Comparison of ENCODE assay signal across 16 cellular contexts in the genomic region with DNA sequence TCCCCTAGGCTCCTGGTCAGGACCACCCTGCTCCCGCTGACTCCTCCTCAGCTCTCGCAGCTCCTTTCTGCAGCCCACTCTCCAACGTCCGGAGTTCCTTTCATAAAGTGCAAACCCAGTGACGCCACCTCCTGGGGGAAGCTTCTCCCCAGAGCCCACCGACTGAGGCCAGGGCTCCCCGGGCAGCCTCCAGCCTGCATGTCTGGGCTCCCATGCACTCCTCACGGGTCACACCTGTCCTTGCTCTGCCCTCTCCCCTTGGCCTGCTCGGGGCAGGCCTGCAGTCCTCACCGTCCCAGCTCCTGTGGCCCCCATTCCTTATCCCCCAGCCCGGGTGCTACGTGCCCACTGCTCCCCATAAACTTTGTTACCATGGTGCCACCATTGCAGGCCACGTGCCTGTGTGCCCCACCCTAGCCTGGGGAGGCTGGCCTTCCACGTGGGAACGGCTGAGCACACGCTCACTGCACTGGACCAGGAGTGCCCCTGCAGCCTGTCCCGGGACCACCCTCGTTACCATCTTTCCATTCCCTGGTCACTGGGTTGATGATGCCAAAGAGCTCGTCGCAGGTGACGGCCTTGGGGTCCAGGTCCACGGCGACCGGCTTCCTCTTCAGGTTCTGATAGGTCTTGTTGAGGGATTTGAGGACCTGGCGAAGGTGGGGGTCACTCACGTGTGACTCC.
DNase-seq lines count a peak whose midpoint lies in the region; ATAC-seq and TF ChIP-seq lines count a peak whose summit lies in the region.
"Had no signal": no experiment of that assay in that cellular context is flagged by ENCODE, and none has a peak within 500 bp of the region (broad histone marks: within the 10 kb centered on the region; RNA-seq: fewer than 3 reads in every experiment).

No MANE protein-coding gene starts in this region.

- H3K27ac Mint-ChIP-seq in GM23338 (no peak overlapping the region), endodermal cell (no peak overlapping the region)
- H3K27ac Mint-ChIP-seq: CD8-positive, alpha-beta memory T cell; IgD-negative memory B cell had no signal

- H3K4me3 Mint-ChIP-seq in GM23338 (no peak overlapping the region), endodermal cell (no peak overlapping the region)
- H3K4me3 Mint-ChIP-seq: CD8-positive, alpha-beta memory T cell; IgD-negative memory B cell had no signal

- H3K4me1 ChIP-seq in GM23338 (ENCODE audit: insufficient read depth) (no peaks in the 10 kb centered on the region), NT2/D1 (ENCODE audit: insufficient read depth, insufficient read length) (peaks cover 6% of the 10 kb centered on the region), endodermal cell (ENCODE audit: control insufficient read depth, insufficient read depth, low read length) (no peaks in the 10 kb centered on the region)
- H3K4me1 ChIP-seq: Caco-2, HAP-1 had no signal

- H3K27me3 ChIP-seq in GM23338 (ENCODE audit: insufficient read depth) (no peaks in the 10 kb centered on the region), NT2/D1 (ENCODE audit: insufficient read depth, insufficient read length) (no peaks in the 10 kb centered on the region), endodermal cell (ENCODE audit: control insufficient read depth, insufficient read depth, low read length, poor library complexity, severe bottlenecking) (no peaks in the 10 kb centered on the region)
- H3K27me3 ChIP-seq: BLaER1 had no signal

- H3K9me3 Mint-ChIP-seq in GM23338: no peaks in the 10 kb centered on the region; the same call in 2 of the 3 replicates
- H3K9me3 Mint-ChIP-seq in endodermal cell: no peaks in the 10 kb centered on the region
- H3K9me3 Mint-ChIP-seq: CD8-positive, alpha-beta memory T cell; IgD-negative memory B cell had no signal

- H3K79me2 ChIP-seq in GM23338 (replicated peaks; ENCODE audit: insufficient read depth): no peaks in the 10 kb centered on the region

- no peaks in the 10 kb centered on the region; the same call in none of the 2 replicates for H4K20me1 ChIP-seq in GM23338 (replicated peaks; ENCODE audit: insufficient read depth)
- H4K20me1 ChIP-seq: BLaER1 had no signal

- no peaks in the 10 kb centered on the region for H3K9me3 ChIP-seq in NT2/D1 (ENCODE audit: insufficient read depth, low read length)
- no peaks in the 10 kb centered on the region for H3K9me3 ChIP-seq in endodermal cell (ENCODE audit: control insufficient read depth, low read length)
- H3K9me3 ChIP-seq: A549, BLaER1, Caco-2, HAP-1 had no signal

- H3K4me1 Mint-ChIP-seq in GM23338 (no peaks in the 10 kb centered on the region; the same call in 1 of the 3 replicates), endodermal cell (no peaks in the 10 kb centered on the region)
- H3K4me1 Mint-ChIP-seq: CD8-positive, alpha-beta memory T cell; IgD-negative memory B cell had no signal

- H3F3A ChIP-seq in GM23338 (replicated peaks; ENCODE audit: low read depth): no peaks in the 10 kb centered on the region

- H3K36me3 Mint-ChIP-seq in GM23338 (ENCODE audit: low read depth) (no peaks in the 10 kb centered on the region), endodermal cell (ENCODE audit: low read depth) (no peaks in the 10 kb centered on the region)
- H3K36me3 Mint-ChIP-seq: CD8-positive, alpha-beta memory T cell; IgD-negative memory B cell had no signal

- no peak overlapping the region for H3K4me2 ChIP-seq in GM23338
- H3K4me2 ChIP-seq: A549, KMS-11 had no signal

- no peak overlapping the region for H2AFZ ChIP-seq in GM23338
- H2AFZ ChIP-seq: GM23248 had no signal

- H3K27me3 Mint-ChIP-seq in GM23338 (ENCODE audit: insufficient read depth, low read depth, poor library complexity) (peaks cover 22% of the 10 kb centered on the region), endodermal cell (ENCODE audit: insufficient read depth) (peaks cover 11% of the 10 kb centered on the region)

- H3K36me3 ChIP-seq in GM23338 (ENCODE audit: insufficient read depth) (no peaks in the 10 kb centered on the region), NT2/D1 (ENCODE audit: insufficient read depth, insufficient read length, low read length) (peaks cover 3% of the 10 kb centered on the region), endodermal cell (ENCODE audit: control insufficient read depth, insufficient read depth, low read length) (no peaks in the 10 kb centered on the region)
- H3K36me3 ChIP-seq: BLaER1, HAP-1 had no signal

- no peak overlapping the region for H3K4me3 ChIP-seq in GM23338
- H3K4me3 ChIP-seq in NT2/D1 (ENCODE audit: insufficient read length, low read depth): no peak overlapping the region
- no peak overlapping the region for H3K4me3 ChIP-seq in endodermal cell (ENCODE audit: low read length)
- H3K4me3 ChIP-seq: A549, BLaER1, GM23248, HAP-1 had no signal

- H3K27ac ChIP-seq in GM23338 (ENCODE audit: low read depth) (no peak overlapping the region), endodermal cell (ENCODE audit: low read depth, low read length) (no peak overlapping the region), substantia nigra (ENCODE audit: low read depth, low read length, poor library complexity, severe bottlenecking) (peak overlapping the region; percentile 99)
- H3K27ac ChIP-seq: GM23248, KMS-11 had no signal

- H3K9ac ChIP-seq in NT2/D1 (ENCODE audit: insufficient read length, low read depth): peak overlapping the region; percentile 9
- H3K9ac ChIP-seq in endodermal cell (ENCODE audit: extremely low read depth, low read length, poor library complexity, severe bottlenecking): no peak overlapping the region
- H3K9ac ChIP-seq: BLaER1, GM23248, KMS-11 had no signal

- ATAC-seq in GM23338: peak; percentile 11; the same call in 1 of the 3 replicates
- ATAC-seq in GM21619 (IDR thresholded peaks at IDR 0.05; ENCODE audit: unreplicated experiment): no peak
- ATAC-seq in HG02610 (IDR thresholded peaks at IDR 0.05; ENCODE audit: unreplicated experiment): no peak
- ATAC-seq in SK-N-SH treated with all-trans-retinoic acid at 6 μM for 48 hours: no peak
- ATAC-seq: A549 had no signal

- H3K9me2 ChIP-seq in GM23338 (ENCODE audit: insufficient read depth): no peaks in the 10 kb centered on the region

- DNase-seq in GM23338 (ENCODE audit: low spot score) (peak; percentile 38), NT2/D1 (ENCODE audit: low read depth, low spot score) (no peak), endodermal cell (no peak), substantia nigra (lab: John Stamatoyannopoulos, UW) (no peak)
- DNase-seq: Caco-2; CD8-positive, alpha-beta memory T cell; GF-D8; GM23248 had no signal

- WGBS in endodermal cell (ENCODE audit: insufficient coverage in 1 of 2, insufficient read length in 1 of 2), 2 experiments: 89 to 97% methylated on average over 12 to 26 of the region's 26 CpGs

- TF ChIP-seq CTCF in GM23338 (conservative IDR thresholded peaks at IDR 0.05; ENCODE audit: low read depth in 2 of 2) (peak in 1 of 2 experiments; percentile 51; a peak in 2 of 4 replicates), endodermal cell (conservative IDR thresholded peaks at IDR 0.05) (peak; percentile 34)

TF ChIP-seq in GM23338, 12 proteins besides CTCF, POLR2A, EP300 and RAD21 (continues in another document):
- TF ChIP-seq STAT1 (IDR thresholded peaks at IDR 0.05; ENCODE audit: unreplicated experiment): no peak
- TF ChIP-seq JUNB (IDR thresholded peaks at IDR 0.05; ENCODE audit: unreplicated experiment): no peak
- no peak for TF ChIP-seq EZH2phosphoT487 (IDR thresholded peaks at IDR 0.05; ENCODE audit: unreplicated experiment)
- TF ChIP-seq EZH2 (IDR thresholded peaks at IDR 0.05; ENCODE audit: low read depth, unreplicated experiment): no peak
- TF ChIP-seq ZNF114 (CRISPR knock-in tag; IDR thresholded peaks at IDR 0.05): no peak
- TF ChIP-seq, protein P1, sequence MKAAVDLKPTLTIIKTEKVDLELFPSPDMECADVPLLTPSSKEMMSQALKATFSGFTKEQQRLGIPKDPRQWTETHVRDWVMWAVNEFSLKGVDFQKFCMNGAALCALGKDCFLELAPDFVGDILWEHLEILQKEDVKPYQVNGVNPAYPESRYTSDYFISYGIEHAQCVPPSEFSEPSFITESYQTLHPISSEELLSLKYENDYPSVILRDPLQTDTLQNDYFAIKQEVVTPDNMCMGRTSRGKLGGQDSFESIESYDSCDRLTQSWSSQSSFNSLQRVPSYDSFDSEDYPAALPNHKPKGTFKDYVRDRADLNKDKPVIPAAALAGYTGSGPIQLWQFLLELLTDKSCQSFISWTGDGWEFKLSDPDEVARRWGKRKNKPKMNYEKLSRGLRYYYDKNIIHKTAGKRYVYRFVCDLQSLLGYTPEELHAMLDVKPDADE (IDR thresholded peaks at IDR 0.05): no peak

TF ChIP-seq in SK-N-SH treated with all-trans-retinoic acid at 6 μM for 48 hours, 23 proteins besides CTCF, POLR2A, EP300 and RAD21 (continues in another document):
- TF ChIP-seq ZFP30 (CRISPR knock-in tag; IDR thresholded peaks at IDR 0.05) (no peak), ESRRG (CRISPR knock-in tag; IDR thresholded peaks at IDR 0.05) (no peak), TOX (CRISPR knock-in tag; IDR thresholded peaks at IDR 0.05; ENCODE audit: borderline replicate concordance) (no peak), PPARA (CRISPR knock-in tag; IDR thresholded peaks at IDR 0.05; ENCODE audit: borderline replicate concordance) (no peak), ZNF565 (CRISPR knock-in tag; conservative IDR thresholded peaks at IDR 0.05; ENCODE audit: low read depth) (no peak), GLIS3 (CRISPR knock-in tag; IDR thresholded peaks at IDR 0.05) (no peak)
- TF ChIP-seq, protein P2, sequence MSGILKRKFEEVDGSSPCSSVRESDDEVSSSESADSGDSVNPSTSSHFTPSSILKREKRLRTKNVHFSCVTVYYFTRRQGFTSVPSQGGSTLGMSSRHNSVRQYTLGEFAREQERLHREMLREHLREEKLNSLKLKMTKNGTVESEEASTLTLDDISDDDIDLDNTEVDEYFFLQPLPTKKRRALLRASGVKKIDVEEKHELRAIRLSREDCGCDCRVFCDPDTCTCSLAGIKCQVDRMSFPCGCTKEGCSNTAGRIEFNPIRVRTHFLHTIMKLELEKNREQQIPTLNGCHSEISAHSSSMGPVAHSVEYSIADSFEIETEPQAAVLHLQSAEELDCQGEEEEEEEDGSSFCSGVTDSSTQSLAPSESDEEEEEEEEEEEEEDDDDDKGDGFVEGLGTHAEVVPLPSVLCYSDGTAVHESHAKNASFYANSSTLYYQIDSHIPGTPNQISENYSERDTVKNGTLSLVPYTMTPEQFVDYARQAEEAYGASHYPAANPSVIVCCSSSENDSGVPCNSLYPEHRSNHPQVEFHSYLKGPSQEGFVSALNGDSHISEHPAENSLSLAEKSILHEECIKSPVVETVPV (CRISPR knock-in tag; IDR thresholded peaks at IDR 0.05): no peak
- TF ChIP-seq, protein P3, sequence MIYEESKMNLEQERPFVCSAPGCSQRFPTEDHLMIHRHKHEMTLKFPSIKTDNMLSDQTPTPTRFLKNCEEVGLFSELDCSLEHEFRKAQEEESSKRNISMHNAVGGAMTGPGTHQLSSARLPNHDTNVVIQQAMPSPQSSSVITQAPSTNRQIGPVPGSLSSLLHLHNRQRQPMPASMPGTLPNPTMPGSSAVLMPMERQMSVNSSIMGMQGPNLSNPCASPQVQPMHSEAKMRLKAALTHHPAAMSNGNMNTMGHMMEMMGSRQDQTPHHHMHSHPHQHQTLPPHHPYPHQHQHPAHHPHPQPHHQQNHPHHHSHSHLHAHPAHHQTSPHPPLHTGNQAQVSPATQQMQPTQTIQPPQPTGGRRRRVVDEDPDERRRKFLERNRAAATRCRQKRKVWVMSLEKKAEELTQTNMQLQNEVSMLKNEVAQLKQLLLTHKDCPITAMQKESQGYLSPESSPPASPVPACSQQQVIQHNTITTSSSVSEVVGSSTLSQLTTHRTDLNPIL (CRISPR knock-in tag; IDR thresholded peaks at IDR 0.05; ENCODE audit: low read depth): no peak
